ENCODE assay signal across 20 cellular contexts in the genomic region with DNA sequence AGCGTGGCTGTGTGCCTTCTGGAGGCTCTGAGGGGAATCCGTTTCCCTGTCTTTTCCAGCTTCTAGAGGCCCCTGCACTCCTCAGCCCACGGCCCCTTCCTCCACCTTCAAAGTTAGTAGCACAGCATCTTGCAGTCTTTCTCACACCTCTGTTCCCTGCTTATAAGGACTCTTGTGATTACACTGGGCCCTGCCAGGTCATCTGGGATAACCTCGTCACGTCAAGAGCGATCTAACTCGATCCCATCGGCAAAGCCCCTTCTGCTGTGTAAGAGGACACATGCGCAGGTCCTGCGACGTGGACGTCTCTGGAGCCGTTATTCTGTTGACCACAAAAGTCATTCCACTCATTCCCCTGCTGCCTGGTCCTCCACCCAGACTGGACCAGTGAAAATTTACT.
"Had no signal": no experiment of that assay in that cellular context is flagged by ENCODE, and none has a peak within 500 bp of the region (broad histone marks: within the 10 kb centered on the region; RNA-seq: fewer than 3 reads in every experiment).

No MANE protein-coding gene starts in this region.

- DNase-seq: Kasumi-1; KG1; MM.1S; NCI-H1092 treated with DMSO at 0.1 percent for 48 hours; NCI-H1436; NCI-H187; NCI-H2029; NCI-H2081 treated with DMSO at 0.1 percent for 48 hours; NCI-H2171; NCI-H226; NCI-H446; NCI-H510A; NCI-H524 treated with DMSO at 0.1 percent for 48 hours; NCI-H69; NCI-H774; NK-92 treated with Interleukin-12 subunit alpha and Interleukin-12 subunit beta, amount 100 ng/mL, for 24 hours; PC-3; SHP77 treated with DMSO at 0.1 percent for 48 hours; SJCRH30 had no signal

- H3K27ac ChIP-seq: RWPE1, SJCRH30 had no signal

- H3K9me3 ChIP-seq: SJCRH30 had no signal

- H3K4me3 ChIP-seq: SJCRH30 had no signal

- H3K36me3 ChIP-seq: SJCRH30 had no signal

- H3K27me3 ChIP-seq: SJCRH30 had no signal
